Comparison of ENCODE assay signal across 22 cellular contexts in the genomic region with DNA sequence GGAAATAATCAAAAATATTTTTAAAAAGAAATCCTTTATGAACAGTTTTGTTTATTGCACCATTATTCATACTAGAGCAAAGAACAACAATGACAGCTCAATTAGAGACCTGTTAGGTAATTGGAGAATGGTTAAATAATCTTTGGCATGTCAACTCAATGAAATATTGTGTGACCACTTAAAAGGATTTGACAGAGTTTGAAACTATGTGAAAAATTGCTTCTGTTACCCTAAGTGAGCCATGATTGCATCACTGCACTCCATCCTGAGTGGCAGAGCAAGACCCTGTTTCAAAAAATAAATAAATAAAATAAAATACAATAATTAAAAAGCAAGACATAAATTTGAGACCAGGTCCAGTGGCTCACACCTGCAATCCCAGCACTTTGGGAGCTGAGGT.
DNase-seq lines count a peak whose midpoint lies in the region; ATAC-seq and TF ChIP-seq lines count a peak whose summit lies in the region.
"Had no signal": no experiment of that assay in that cellular context is flagged by ENCODE, and none has a peak within 500 bp of the region (broad histone marks: within the 10 kb centered on the region; RNA-seq: fewer than 3 reads in every experiment).

No MANE protein-coding gene starts in this region.

- no peak overlapping the region for H2BK15ac ChIP-seq in neuronal stem cell (ENCODE audit: low read length)

- no peak overlapping the region for H3K4ac ChIP-seq in neuronal stem cell (ENCODE audit: low read length)

- no peak overlapping the region for H4K91ac ChIP-seq in neuronal stem cell (ENCODE audit: low read depth, low read length, poor library complexity)

- no peak overlapping the region for H3K9ac ChIP-seq in neuronal stem cell (ENCODE audit: low read depth, low read length, poor library complexity)

- H3K9me3 ChIP-seq in neuronal stem cell (replicated peaks in 1 of 2; ENCODE audit: control insufficient read depth in 2 of 2, insufficient read depth in 1 of 2, low read depth in 1 of 2, low read length in 2 of 2): no peaks in the 10 kb centered on the region
- H3K9me3 ChIP-seq: Caco-2 had no signal

- no peak overlapping the region for H2AFZ ChIP-seq in neuronal stem cell (ENCODE audit: low read length)

- H2BK12ac ChIP-seq in neuronal stem cell (ENCODE audit: low read length): no peak overlapping the region

- DNase-seq in HEK293T (ENCODE audit: extremely low spot score): no peak
- DNase-seq in OCI-M1 (lab: John Stamatoyannopoulos, UW): peak; percentile 9
- peak; percentile 16 for DNase-seq in dedifferentiated amniotic fluid mesenchymal stem cell (ENCODE audit: extremely low spot score)
- peak; percentile 16 for DNase-seq in iris pigment epithelial cell (ENCODE audit: low read depth)
- no peak for DNase-seq in GDM1 (lab: John Stamatoyannopoulos, UW)
- no peak for DNase-seq in neuronal stem cell (ENCODE audit: low spot score)
- DNase-seq in mesenteric fat pad (ENCODE audit: low spot score): no peak
- DNase-seq: Caco-2; CD8-positive, alpha-beta T cell; EL; GF-D8; Kasumi-1; NCI-H1105 treated with DMSO at 0.1 percent for 48 hours; NCI-H146; NCI-H1930; NCI-H2227 treated with DMSO at 0.1 percent for 48 hours; NCI-H526 treated with DMSO at 0.1 percent for 48 hours; SHP77 had no signal

- no peak overlapping the region for H3K4me2 ChIP-seq in neuronal stem cell (ENCODE audit: insufficient read depth, low read length, poor library complexity, severe bottlenecking)

- H3K27ac ChIP-seq in neuronal stem cell (replicated peaks; ENCODE audit: low read length): no peak overlapping the region
- H3K27ac ChIP-seq: C4-2B, RWPE1 had no signal

- H2BK120ac ChIP-seq in neuronal stem cell (ENCODE audit: low read depth, low read length): no peak overlapping the region

- H2AK5ac ChIP-seq in neuronal stem cell (ENCODE audit: low read depth, low read length): no peak overlapping the region

- H4K8ac ChIP-seq in neuronal stem cell (ENCODE audit: low read depth, low read length): no peak overlapping the region

- POLR2A ChIA-PET in HEK293T (lab: Yijun Ruan, JAX): no interaction called here

- no peaks in the 10 kb centered on the region for H3K4me1 ChIP-seq in neuronal stem cell (ENCODE audit: control insufficient read depth in 2 of 2, insufficient read depth in 1 of 2, low read depth in 1 of 2, low read length in 2 of 2)
- H3K4me1 ChIP-seq: Caco-2 had no signal

- no peak overlapping the region for H3K14ac ChIP-seq in neuronal stem cell (ENCODE audit: low read length)

- H3K27me3 ChIP-seq in neuronal stem cell (ENCODE audit: control insufficient read depth in 3 of 3, insufficient read depth in 3 of 3, low read depth in 1 of 3, low read length in 3 of 3): no peaks in the 10 kb centered on the region

- H3K79me1 ChIP-seq in neuronal stem cell (ENCODE audit: low read depth, low read length): no peaks in the 10 kb centered on the region

- H3K18ac ChIP-seq in neuronal stem cell (ENCODE audit: low read length): no peak overlapping the region

- no peaks in the 10 kb centered on the region for H3K36me3 ChIP-seq in neuronal stem cell (replicated peaks in 1 of 2; ENCODE audit: control insufficient read depth in 2 of 2, insufficient read depth in 2 of 2, low read length in 2 of 2)

- no peak overlapping the region for H3K23ac ChIP-seq in neuronal stem cell (ENCODE audit: low read depth, low read length, poor library complexity)

- CTCF ChIA-PET in HEK293T (lab: Yijun Ruan, JAX): interaction anchor here (0.6 kb wide), 1 partner anchor 18 kb away, joined by 3 read pairs; no protein-coding TSS in a partner anchor

- no peak for ATAC-seq in GM21717 (IDR thresholded peaks at IDR 0.05; ENCODE audit: unreplicated experiment)
- ATAC-seq: CD8-positive, alpha-beta T cell; Panc1 had no signal

- no peak overlapping the region for H3K4me3 ChIP-seq in neuronal stem cell (ENCODE audit: low read length in 2 of 2)

- H2BK5ac ChIP-seq in neuronal stem cell (ENCODE audit: low read length): no peak overlapping the region

TF ChIP-seq in HEK293T, 16 proteins besides CTCF, POLR2A, EP300 and RAD21:
- no peak for TF ChIP-seq TARDBP (IDR thresholded peaks at IDR 0.05)
- TF ChIP-seq, protein P1, sequence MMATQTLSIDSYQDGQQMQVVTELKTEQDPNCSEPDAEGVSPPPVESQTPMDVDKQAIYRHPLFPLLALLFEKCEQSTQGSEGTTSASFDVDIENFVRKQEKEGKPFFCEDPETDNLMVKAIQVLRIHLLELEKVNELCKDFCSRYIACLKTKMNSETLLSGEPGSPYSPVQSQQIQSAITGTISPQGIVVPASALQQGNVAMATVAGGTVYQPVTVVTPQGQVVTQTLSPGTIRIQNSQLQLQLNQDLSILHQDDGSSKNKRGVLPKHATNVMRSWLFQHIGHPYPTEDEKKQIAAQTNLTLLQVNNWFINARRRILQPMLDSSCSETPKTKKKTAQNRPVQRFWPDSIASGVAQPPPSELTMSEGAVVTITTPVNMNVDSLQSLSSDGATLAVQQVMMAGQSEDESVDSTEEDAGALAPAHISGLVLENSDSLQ (IDR thresholded peaks at IDR 0.05): peak; percentile 33; the same call in 1 of the 2 replicates

Comparison
In these comparisons a context has a peak if more than half of its experiments do, and no peak if none do; other contexts are left out.
1. DNase-seq: peak in OCI-M1 (single experiment), dedifferentiated amniotic fluid mesenchymal stem cell (single experiment) and iris pigment epithelial cell (single experiment); none in HEK293T (single experiment), GDM1 (single experiment), neuronal stem cell (single experiment) and mesenteric fat pad (single experiment).